In the genomic region with DNA sequence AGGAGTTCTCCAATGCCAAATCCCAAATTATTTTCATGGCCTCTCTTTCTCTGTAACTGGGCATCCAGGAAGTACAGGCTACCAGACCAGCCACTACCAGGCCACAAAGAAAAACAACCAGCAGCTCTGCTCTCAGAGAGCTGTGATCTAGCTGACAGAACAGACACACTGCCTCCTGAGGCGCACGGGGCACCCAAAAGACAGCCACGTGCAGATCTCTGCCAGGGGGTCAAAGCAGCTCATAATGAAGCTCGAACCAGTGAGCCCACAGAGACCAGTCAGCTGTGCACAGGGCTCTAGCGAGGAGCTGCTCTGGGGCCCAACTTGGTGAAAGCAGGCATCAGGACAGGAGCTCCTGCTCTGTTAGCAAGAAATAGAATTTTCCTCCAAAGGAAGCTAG, we compare ENCODE assay signal across 9 cellular contexts. TPM values are rescaled to one million over a fixed set of nuclear protein-coding genes. Genes with fewer than 3 reads are reported as not detected.
DNase-seq lines count a peak whose midpoint lies in the region; ATAC-seq and TF ChIP-seq lines count a peak whose summit lies in the region.
"Had no signal": no experiment of that assay in that cellular context is flagged by ENCODE, and none has a peak within 500 bp of the region (broad histone marks: within the 10 kb centered on the region; RNA-seq: fewer than 3 reads in every experiment).

No MANE protein-coding gene starts in this region.

- no peaks in the 10 kb centered on the region for H3K9me3 Mint-ChIP-seq in neural crest cell

- no peaks in the 10 kb centered on the region for H3K9me3 ChIP-seq in duodenal mucosa (ENCODE audit: control insufficient read depth in 1 of 2, low read length in 2 of 2)

- TF ChIP-seq CTCF in 22Rv1 (IDR thresholded peaks at IDR 0.05) (no peak), neural crest cell (conservative IDR thresholded peaks at IDR 0.05) (no peak)

- no peak overlapping the region for H3K4me3 ChIP-seq in duodenal mucosa (ENCODE audit: low read depth in 1 of 2, low read length in 2 of 2)

- no peak for ATAC-seq in HG02642 (IDR thresholded peaks at IDR 0.05; ENCODE audit: poor library complexity, unreplicated experiment)

- peak; percentile 52 for DNase-seq in LHCN-M2 (ENCODE audit: low read depth)
- DNase-seq in neural crest cell (ENCODE audit: low read depth, low spot score): no peak
- no peak for DNase-seq in NOMO-1 treated with dmso at 0.1 percent for 144 hours (lab: John Stamatoyannopoulos, UW; ENCODE audit: unreplicated experiment)
- no peak for DNase-seq in HCEC 1CT
- DNase-seq in hepatic stellate cell (ENCODE audit: low spot score): no peak
- DNase-seq: NCI-H146 had no signal

- no peak overlapping the region for H3K4me3 Mint-ChIP-seq in neural crest cell

- H3K27ac ChIP-seq in 22Rv1 (peak overlapping the region; percentile 60), duodenal mucosa (ENCODE audit: low read depth, low read length) (peak overlapping the region; percentile 15)

- H3K27ac Mint-ChIP-seq in neural crest cell (ENCODE audit: unreplicated experiment): peak overlapping the region; percentile 38

- H3K9ac ChIP-seq in duodenal mucosa (ENCODE audit: low read depth in 1 of 2, low read length in 2 of 2): no peak overlapping the region

- no peaks in the 10 kb centered on the region for H3K36me3 ChIP-seq in duodenal mucosa (ENCODE audit: control insufficient read depth in 1 of 2, insufficient read depth in 2 of 2, low read length in 2 of 2)

- H3K27me3 ChIP-seq in duodenal mucosa (ENCODE audit: control insufficient read depth in 1 of 2, insufficient read depth in 2 of 2, low read length in 2 of 2): no peaks in the 10 kb centered on the region

- peaks cover 52 to 59% of the 10 kb centered on the region in 2 donors for H3K4me1 ChIP-seq in duodenal mucosa (ENCODE audit: control insufficient read depth in 1 of 2, insufficient read depth in 2 of 2, low read length in 2 of 2)

- peaks cover 48% of the 10 kb centered on the region for H3K4me1 Mint-ChIP-seq in neural crest cell

- H3K27me3 Mint-ChIP-seq in neural crest cell (ENCODE audit: low read depth): no peaks in the 10 kb centered on the region

- no peaks in the 10 kb centered on the region for H3K36me3 Mint-ChIP-seq in neural crest cell (ENCODE audit: low read depth)

RNA-seq across cellular contexts. Expression of a gene that starts 30.4 kb away (rescaled TPM):
- total RNA-seq in LHCN-M2 (2014; rRNA removed) (292 and 318 TPM in 2 replicates), neural crest cell (73.9 and 77.1 TPM in 2 replicates)
- 584 TPM for polyA plus RNA-seq in LHCN-M2 (2012)
